ENCODE assay signal across 9 cellular contexts in genomic region chr10:6530211-6530840, GRCh38. TPM values are rescaled to one million over a fixed set of nuclear protein-coding genes. Genes with fewer than 3 reads are reported as not detected.
A peak's percentile ranks its signal among the peaks of the same experiment; 100 is the strongest.
DNase-seq lines count a peak whose midpoint lies in the region; ATAC-seq and TF ChIP-seq lines count a peak whose summit lies in the region.
"Had no signal": no experiment of that assay in that cellular context is flagged by ENCODE, and none has a peak within 500 bp of the region (broad histone marks: within the 10 kb centered on the region; RNA-seq: fewer than 3 reads in every experiment).

No MANE protein-coding gene starts in this region.

- peaks cover 78% of the 10 kb centered on the region for H3K4me1 Mint-ChIP-seq in activated CD4-positive, alpha-beta T cell treated with anti-CD3 and anti-CD28 coated beads, Interleukin-2, amount 10 ng/mL, durations not matched to agents 24 days and 14 days

- DNase-seq in activated CD4-positive, alpha-beta T cell treated with anti-CD3 and anti-CD28 coated beads, Interleukin-2, amount 10 ng/mL, durations not matched to agents 24 days and 14 days: peak; percentile 94
- peak; percentile 89 for DNase-seq in activated effector memory CD4-positive, alpha-beta T cell treated with anti-CD3 and anti-CD28 coated beads, Interleukin-2, amount 50 U/mL, for 16 hours
- DNase-seq in stimulated activated CD4-positive, alpha-beta T cell treated with anti-CD3 and anti-CD28 coated beads, Interleukin-12 subunit alpha, Interleukin-12 subunit beta, amount 100 ng/mL, for 24 hours (ENCODE audit: low read depth in 2 of 2): peak; percentile 33 to 49
- peak; percentile 71 for DNase-seq in stimulated activated naive CD4-positive, alpha-beta T cell treated with Interleukin-2 at 50 U/mL for 16 hours (lab: John Stamatoyannopoulos, UW)
- DNase-seq in HPDE6-E6E7 (ENCODE audit: extremely low spot score): no peak
- DNase-seq in NCI-H82 (lab: John Stamatoyannopoulos, UW): no peak
- no peak for DNase-seq in lower leg skin (ENCODE audit: low spot score in 2 of 2)
- DNase-seq: anterior cingulate cortex had no signal

- peak overlapping the region; percentile 99 for H3K27ac Mint-ChIP-seq in activated CD4-positive, alpha-beta T cell treated with anti-CD3 and anti-CD28 coated beads, Interleukin-2, amount 10 ng/mL, durations not matched to agents 24 days and 14 days

- H3K27me3 Mint-ChIP-seq in activated CD4-positive, alpha-beta T cell treated with anti-CD3 and anti-CD28 coated beads, Interleukin-2, amount 10 ng/mL, durations not matched to agents 24 days and 14 days: no peaks in the 10 kb centered on the region

- 83 to 85% methylated on average over 18 of the region's 18 CpGs for WGBS in lower leg skin, 2 donors

- H3K4me3 ChIP-seq in lower leg skin (ENCODE audit: low read depth, poor library complexity, severe bottlenecking): no peak overlapping the region

- peaks cover 42% of the 10 kb centered on the region for H3K36me3 Mint-ChIP-seq in activated CD4-positive, alpha-beta T cell treated with anti-CD3 and anti-CD28 coated beads, Interleukin-2, amount 10 ng/mL, durations not matched to agents 24 days and 14 days (ENCODE audit: low read depth)

- intact Hi-C loops in activated CD4-positive, alpha-beta T cell treated with anti-CD3 and anti-CD28 coated beads, Interleukin-2, amount 10 ng/mL, durations not matched to agents 24 days and 14 days (cut with micrococcal nuclease): loop anchor here (1.0 kb wide), 3 partner anchors 11 to 56 kb away; no protein-coding TSS in a partner anchor
- intact Hi-C loops in lower leg skin (cut with DNase I; ENCODE audit: low total_unique reads): no loop called here

- H3K9me3 Mint-ChIP-seq in activated CD4-positive, alpha-beta T cell treated with anti-CD3 and anti-CD28 coated beads, Interleukin-2, amount 10 ng/mL, durations not matched to agents 24 days and 14 days: peaks cover 4% of the 10 kb centered on the region

- TF ChIP-seq POLR2A in lower leg skin (IDR thresholded peaks at IDR 0.05): no peak

- peak overlapping the region; percentile 89 for H3K4me3 Mint-ChIP-seq in activated CD4-positive, alpha-beta T cell treated with anti-CD3 and anti-CD28 coated beads, Interleukin-2, amount 10 ng/mL, durations not matched to agents 24 days and 14 days

- no peak for TF ChIP-seq CTCF in lower leg skin (IDR thresholded peaks at IDR 0.05)

- ATAC-seq in GM18498 (IDR thresholded peaks at IDR 0.05; ENCODE audit: unreplicated experiment): no peak

RNA-seq across cellular contexts. Expression of gene PRKCQ, which starts 49.8 kb away (rescaled TPM):
- total RNA-seq in activated CD4-positive, alpha-beta T cell treated with anti-CD3 and anti-CD28 coated beads, Interleukin-2, amount 10 ng/mL, durations not matched to agents 24 days and 14 days: 36.0 TPM in 2 replicates
- under 1 TPM in 2 of 4 donors, not detected in 2; 0.06 to 0.17 TPM for total RNA-seq in lower leg skin

Comparison
In these comparisons a context has a peak if more than half of its experiments do, and no peak if none do; other contexts are left out.
1. DNase-seq: peak in activated CD4-positive, alpha-beta T cell treated with anti-CD3 and anti-CD28 coated beads, Interleukin-2, amount 10 ng/mL, durations not matched to agents 24 days and 14 days (single experiment), activated effector memory CD4-positive, alpha-beta T cell treated with anti-CD3 and anti-CD28 coated beads, Interleukin-2, amount 50 U/mL, for 16 hours (single experiment), stimulated activated CD4-positive, alpha-beta T cell treated with anti-CD3 and anti-CD28 coated beads, Interleukin-12 subunit alpha, Interleukin-12 subunit beta, amount 100 ng/mL, for 24 hours (2 of 2) and stimulated activated naive CD4-positive, alpha-beta T cell treated with Interleukin-2 at 50 U/mL for 16 hours (single experiment); none in HPDE6-E6E7 (single experiment), NCI-H82 (single experiment) and lower leg skin (0 of 2).
2. RNA of gene PRKCQ, which starts 49.8 kb away (total RNA-seq): 36.0 TPM in activated CD4-positive, alpha-beta T cell treated with anti-CD3 and anti-CD28 coated beads, Interleukin-2, amount 10 ng/mL, durations not matched to agents 24 days and 14 days; 0.06 to 0.17 TPM in lower leg skin; every median in the first group is over 10 times any median in the second.